In the genomic region with DNA sequence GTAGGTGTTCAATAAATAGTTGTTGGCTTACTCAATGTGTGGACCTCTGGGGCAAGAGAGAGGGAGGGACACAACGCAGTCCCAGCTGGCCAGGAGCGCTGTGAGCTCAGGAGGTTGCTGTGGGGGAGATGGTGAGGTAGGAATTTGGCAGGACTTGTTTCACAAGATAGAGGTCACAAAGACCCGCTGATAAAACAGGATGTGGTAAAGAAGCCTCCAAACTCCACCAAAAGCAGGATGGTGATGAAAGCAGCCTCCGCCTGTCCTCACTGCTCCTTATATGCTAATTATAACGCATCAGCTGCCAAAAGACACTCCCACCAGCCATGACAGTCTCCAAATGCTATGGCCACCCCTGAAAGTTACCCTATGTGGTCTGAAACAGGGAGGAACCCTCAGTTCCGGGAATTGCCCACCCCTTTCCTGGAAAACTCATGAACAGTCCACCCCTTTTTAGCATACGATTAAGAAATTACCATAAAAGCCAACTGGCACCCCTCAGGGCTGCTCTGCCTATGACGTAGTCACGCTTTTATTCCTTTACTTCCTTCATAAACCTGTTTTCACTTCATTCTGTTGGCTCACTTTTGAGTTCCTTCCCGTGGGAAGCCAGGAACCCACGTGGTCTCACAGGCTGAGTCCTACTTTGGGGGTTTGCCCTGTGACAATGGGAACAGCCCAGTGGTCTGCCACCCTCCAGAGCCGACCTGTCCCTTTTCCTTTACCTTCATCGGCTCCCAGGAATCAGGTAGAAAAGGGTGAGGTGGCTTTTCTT, we compare ENCODE assay signal across 12 cellular contexts. TPM values are rescaled to one million over a fixed set of nuclear protein-coding genes. Genes with fewer than 3 reads are reported as not detected.
A peak's percentile ranks its signal among the peaks of the same experiment; 100 is the strongest.
DNase-seq lines count a peak whose midpoint lies in the region; ATAC-seq and TF ChIP-seq lines count a peak whose summit lies in the region.
"Had no signal": no experiment of that assay in that cellular context is flagged by ENCODE, and none has a peak within 500 bp of the region (broad histone marks: within the 10 kb centered on the region; RNA-seq: fewer than 3 reads in every experiment).

No MANE protein-coding gene starts in this region.

- H3K9me3 ChIP-seq in vagina, result no peaks in the 10 kb centered on the region
- H3K9me3 ChIP-seq: A549 had no signal

- H3K27ac Mint-ChIP-seq in activated T-cell treated with anti-CD3 and anti-CD28 coated beads, Interleukin-2, amount 50 U/mL, for 24 hours, result peak overlapping the region; percentile 58

- DNase-seq in activated T-cell treated with anti-CD3 and anti-CD28 coated beads, Interleukin-2, amount 50 U/mL, for 24 hours, result no peak
- no peak for DNase-seq in activated T-cell treated with anti-CD3 and anti-CD28 coated beads, Interleukin-2, amount 50 U/mL, for 1 hour
- DNase-seq in SKM-1 treated with dmso at 0.1 percent for 144 hours (lab: John Stamatoyannopoulos, UW; ENCODE audit: unreplicated experiment) (peak; percentile 81), erythroblast (lab: John Stamatoyannopoulos, UW) (peak; percentile 63 to 69), vagina (ENCODE audit: extremely low spot score in 2 of 2) (no peak), globus pallidus (ENCODE audit: low spot score) (no peak)
- peak; percentile 13 for DNase-seq in stimulated activated naive CD8-positive, alpha-beta T cell treated with anti-CD3 and anti-CD28 coated beads, Interleukin-15, Interleukin-2, amounts not matched to agents 100 U/mL and 50 U/mL, for 24 hours
- DNase-seq: activated CD4-positive, alpha-beta T cell treated with anti-CD3 and anti-CD28 coated beads, Interleukin-2, amount 50 U/mL, for 4 hours; NCI-H146; retina had no signal

- H3K4me3 ChIP-seq in vagina, result no peak overlapping the region
- H3K4me3 ChIP-seq: A549 had no signal

- H3K27ac ChIP-seq in vagina, result no peak overlapping the region
- H3K27ac ChIP-seq: A549 had no signal

- peaks cover 16% of the 10 kb centered on the region for H3K4me1 ChIP-seq in vagina

- H3K27me3 ChIP-seq in vagina, result no peaks in the 10 kb centered on the region

- TF ChIP-seq CTCF in vagina (IDR thresholded peaks at IDR 0.05), result no peak

- H3K4me3 Mint-ChIP-seq in activated T-cell treated with anti-CD3 and anti-CD28 coated beads, Interleukin-2, amount 50 U/mL, for 24 hours, result no peak overlapping the region

- peaks cover 23% of the 10 kb centered on the region for H3K4me1 Mint-ChIP-seq in activated T-cell treated with anti-CD3 and anti-CD28 coated beads, Interleukin-2, amount 50 U/mL, for 24 hours (ENCODE audit: low read depth)

- H3K27me3 Mint-ChIP-seq in activated T-cell treated with anti-CD3 and anti-CD28 coated beads, Interleukin-2, amount 50 U/mL, for 24 hours, result no peaks in the 10 kb centered on the region

- TF ChIP-seq POLR2A in erythroblast (IDR thresholded peaks at IDR 0.05; ENCODE audit: low read length) (no peak), vagina (IDR thresholded peaks at IDR 0.05) (no peak)

- intact Hi-C loops in vagina (cut with DNase I), result no loop called here

- peaks cover 7% of the 10 kb centered on the region for H3K36me3 Mint-ChIP-seq in activated T-cell treated with anti-CD3 and anti-CD28 coated beads, Interleukin-2, amount 50 U/mL, for 24 hours (ENCODE audit: low read depth)

- no peaks in the 10 kb centered on the region for H3K36me3 ChIP-seq in vagina

- no peak for ATAC-seq in stimulated activated naive CD8-positive, alpha-beta T cell treated with anti-CD3 and anti-CD28 coated beads, Interleukin-15, Interleukin-2, amounts not matched to agents 100 U/mL and 50 U/mL, for 24 hours
- ATAC-seq in GM19351 (IDR thresholded peaks at IDR 0.05; ENCODE audit: unreplicated experiment), result no peak
- ATAC-seq: A549 had no signal

- H3K9me3 Mint-ChIP-seq in activated T-cell treated with anti-CD3 and anti-CD28 coated beads, Interleukin-2, amount 50 U/mL, for 24 hours, result peaks cover 9% of the 10 kb centered on the region

RNA-seq across cellular contexts. Expression of a gene that starts 5.3 kb away (rescaled TPM):
- total RNA-seq in vagina, result 90.1 TPM

RNA-seq across cellular contexts. Expression of a gene that starts 17.6 kb away (rescaled TPM):
- 30.0 TPM for total RNA-seq in vagina

RNA-seq across cellular contexts. Expression of a gene that starts 50.9 kb away (rescaled TPM):
- 34.1 TPM for total RNA-seq in vagina

Comparison
In these comparisons a context has a peak if more than half of its experiments do, and no peak if none do; other contexts are left out.
1. DNase-seq: peak in SKM-1 treated with dmso at 0.1 percent for 144 hours (single experiment), erythroblast (2 of 2) and stimulated activated naive CD8-positive, alpha-beta T cell treated with anti-CD3 and anti-CD28 coated beads, Interleukin-15, Interleukin-2, amounts not matched to agents 100 U/mL and 50 U/mL, for 24 hours (single experiment); none in activated T-cell treated with anti-CD3 and anti-CD28 coated beads, Interleukin-2, amount 50 U/mL, for 24 hours (single experiment), activated T-cell treated with anti-CD3 and anti-CD28 coated beads, Interleukin-2, amount 50 U/mL, for 1 hour (single experiment), vagina (0 of 2) and globus pallidus (single experiment).